1 cellular context compared by ENCODE assay signal in the genomic region with DNA sequence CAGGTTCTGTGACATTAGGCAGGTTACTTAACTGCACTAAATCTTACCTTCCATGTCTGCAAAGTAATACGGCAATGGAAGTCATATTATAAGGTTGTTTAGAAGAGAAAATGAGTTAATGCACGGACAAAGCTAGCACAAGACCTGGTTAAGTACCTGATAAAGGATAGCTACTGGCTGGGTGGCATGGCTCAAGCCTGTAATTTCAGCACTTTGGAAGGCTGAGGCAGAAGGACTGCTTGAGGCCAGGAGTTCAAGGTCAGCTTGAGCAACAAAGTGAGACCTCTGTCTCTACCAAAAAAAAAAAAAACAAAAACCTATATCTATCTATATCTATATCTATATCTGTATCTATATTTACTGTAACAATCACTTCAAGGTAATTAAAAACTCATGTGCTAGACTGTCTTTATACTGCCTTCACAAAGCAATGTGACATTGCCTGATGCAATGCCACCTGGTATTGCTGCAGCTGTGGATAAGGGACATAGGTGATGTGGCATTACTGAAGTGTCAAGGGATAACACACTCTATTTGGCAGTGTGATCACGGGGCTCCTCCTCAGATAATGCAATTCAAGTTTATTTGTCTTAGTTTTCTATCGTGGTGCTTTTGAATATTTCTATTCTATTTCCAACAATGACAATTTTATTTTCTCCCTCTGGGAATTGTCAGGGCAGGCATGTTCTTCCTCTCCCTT.
TF ChIP-seq lines count a peak whose summit lies in the region.

No MANE protein-coding gene starts in this region.

TF ChIP-seq in K562, 482 proteins besides CTCF, POLR2A, EP300 and RAD21 (continued from another document):
- TF ChIP-seq, protein P1, sequence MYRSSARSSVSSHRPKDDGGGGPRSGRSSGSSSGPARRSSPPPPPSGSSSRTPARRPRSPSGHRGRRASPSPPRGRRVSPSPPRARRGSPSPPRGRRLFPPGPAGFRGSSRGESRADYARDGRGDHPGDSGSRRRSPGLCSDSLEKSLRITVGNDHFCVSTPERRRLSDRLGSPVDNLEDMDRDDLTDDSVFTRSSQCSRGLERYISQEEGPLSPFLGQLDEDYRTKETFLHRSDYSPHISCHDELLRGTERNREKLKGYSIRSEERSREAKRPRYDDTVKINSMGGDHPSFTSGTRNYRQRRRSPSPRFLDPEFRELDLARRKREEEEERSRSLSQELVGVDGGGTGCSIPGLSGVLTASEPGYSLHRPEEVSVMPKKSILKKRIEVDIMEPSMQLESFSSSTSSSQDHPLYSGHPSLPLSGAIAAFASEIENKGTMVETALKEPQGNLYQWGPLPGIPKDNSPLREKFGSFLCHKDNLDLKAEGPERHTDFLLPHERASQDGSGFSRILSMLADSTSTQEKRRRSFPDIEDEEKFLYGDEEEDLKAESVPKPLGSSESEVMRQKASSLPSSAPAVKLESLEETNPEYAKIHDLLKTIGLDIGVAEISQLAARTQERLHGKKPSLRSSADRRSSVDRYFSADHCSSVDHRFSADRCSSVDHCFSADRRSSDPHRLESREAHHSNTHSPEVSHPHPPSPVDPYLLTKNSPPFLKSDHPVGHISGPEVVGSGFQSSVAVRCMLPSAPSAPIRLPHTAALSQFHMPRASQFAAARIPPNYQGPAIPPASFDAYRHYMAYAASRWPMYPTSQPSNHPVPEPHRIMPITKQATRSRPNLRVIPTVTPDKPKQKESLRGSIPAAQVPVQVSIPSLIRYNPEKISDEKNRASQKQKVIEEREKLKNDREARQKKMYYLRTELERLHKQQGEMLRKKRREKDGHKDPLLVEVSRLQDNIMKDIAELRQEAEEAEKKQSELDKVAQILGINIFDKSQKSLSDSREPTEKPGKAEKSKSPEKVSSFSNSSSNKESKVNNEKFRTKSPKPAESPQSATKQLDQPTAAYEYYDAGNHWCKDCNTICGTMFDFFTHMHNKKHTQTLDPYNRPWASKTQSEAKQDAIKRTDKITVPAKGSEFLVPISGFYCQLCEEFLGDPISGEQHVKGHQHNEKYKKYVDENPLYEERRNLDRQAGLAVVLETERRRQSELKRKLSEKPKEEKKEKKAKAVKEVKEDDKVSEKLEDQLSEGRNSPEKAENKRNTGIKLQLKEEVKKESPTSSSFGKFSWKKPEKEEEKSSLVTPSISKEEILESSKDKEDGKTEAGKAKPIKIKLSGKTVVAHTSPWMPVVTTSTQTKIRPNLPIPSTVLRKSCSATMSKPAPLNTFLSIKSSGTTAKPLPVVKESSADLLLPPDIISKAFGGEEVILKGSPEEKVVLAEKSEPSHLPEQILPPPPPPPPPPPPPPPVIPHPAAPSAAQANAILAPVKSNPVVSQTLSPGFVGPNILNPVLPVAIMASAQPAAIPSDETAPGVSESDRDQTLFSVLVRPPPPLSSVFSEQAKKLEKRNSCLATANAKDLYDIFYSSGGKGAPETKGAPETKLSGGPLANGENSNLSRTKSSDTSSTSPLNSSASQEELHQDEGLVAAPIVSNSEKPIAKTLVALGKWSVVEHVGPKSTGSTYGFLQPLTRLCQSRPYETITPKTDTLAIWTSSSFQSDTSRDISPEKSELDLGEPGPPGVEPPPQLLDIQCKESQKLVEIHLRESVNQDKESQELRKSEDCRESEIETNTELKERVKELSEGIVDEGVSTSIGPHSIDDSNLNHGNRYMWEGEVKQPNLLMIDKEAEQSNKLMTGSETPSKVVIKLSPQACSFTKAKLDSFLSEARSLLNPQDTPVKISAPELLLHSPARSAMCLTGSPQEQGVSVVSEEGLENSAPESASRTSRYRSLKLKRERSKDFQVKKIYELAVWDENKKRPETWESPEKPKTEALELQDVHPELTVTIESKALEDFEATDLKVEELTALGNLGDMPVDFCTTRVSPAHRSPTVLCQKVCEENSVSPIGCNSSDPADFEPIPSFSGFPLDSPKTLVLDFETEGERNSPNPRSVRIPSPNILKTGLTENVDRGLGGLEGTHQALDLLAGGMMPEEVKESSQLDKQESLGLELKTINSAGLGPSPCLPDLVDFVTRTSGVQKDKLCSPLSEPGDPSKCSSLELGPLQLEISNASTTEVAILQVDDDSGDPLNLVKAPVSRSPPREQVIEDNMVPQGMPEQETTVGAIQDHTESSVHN (IDR thresholded peaks at IDR 0.05; ENCODE audit: borderline replicate concordance in 1 of 2, low read depth in 1 of 2), result no peak
- TF ChIP-seq MYC (IDR thresholded peaks at IDR 0.05; ENCODE audit: low read depth, low read length), result peak; percentile 61; the same call in 1 of the 2 replicates
- no peak for TF ChIP-seq MYC (CRISPR knock-in tag; IDR thresholded peaks at IDR 0.05; ENCODE audit: borderline replicate concordance, low read depth)
- TF ChIP-seq PURB (CRISPR knock-in tag; IDR thresholded peaks at IDR 0.05; ENCODE audit: low read depth), result no peak
- TF ChIP-seq TAL1 (IDR thresholded peaks at IDR 0.05), result no peak
- TF ChIP-seq HDAC3 (IDR thresholded peaks at IDR 0.05; ENCODE audit: borderline replicate concordance, partially characterized antibody), result no peak
- TF ChIP-seq DPF2 (IDR thresholded peaks at IDR 0.05), result no peak
- TF ChIP-seq RFX7 (CRISPR knock-in tag; IDR thresholded peaks at IDR 0.05), result no peak
- no peak for TF ChIP-seq MECOM (CRISPR knock-in tag; IDR thresholded peaks at IDR 0.05)
- TF ChIP-seq ZNF766 (CRISPR knock-in tag; conservative IDR thresholded peaks at IDR 0.05), result no peak
- no peak for TF ChIP-seq SMARCA4 (IDR thresholded peaks at IDR 0.05)
- TF ChIP-seq YY1 (IDR thresholded peaks at IDR 0.05; ENCODE audit: borderline replicate concordance in 1 of 3, control insufficient read depth in 1 of 3, extremely low read depth in 1 of 3, insufficient read depth in 3 of 3, insufficient read length in 1 of 3, insufficient replicate concordance in 2 of 3, low read depth in 1 of 3, low read length in 2 of 3), result no peak
- TF ChIP-seq EP400 (IDR thresholded peaks at IDR 0.05), result peak; percentile 43; the same call in 1 of the 2 replicates
- no peak for TF ChIP-seq ZNF583 (CRISPR knock-in tag; IDR thresholded peaks at IDR 0.05)
- no peak for TF ChIP-seq KDM4B (IDR thresholded peaks at IDR 0.05; ENCODE audit: borderline replicate concordance in 2 of 2, low read depth in 1 of 2)
- TF ChIP-seq ZKSCAN1 (IDR thresholded peaks at IDR 0.05; ENCODE audit: low read depth, low read length), result no peak
